8 cellular contexts compared by ENCODE assay signal in the genomic region with DNA sequence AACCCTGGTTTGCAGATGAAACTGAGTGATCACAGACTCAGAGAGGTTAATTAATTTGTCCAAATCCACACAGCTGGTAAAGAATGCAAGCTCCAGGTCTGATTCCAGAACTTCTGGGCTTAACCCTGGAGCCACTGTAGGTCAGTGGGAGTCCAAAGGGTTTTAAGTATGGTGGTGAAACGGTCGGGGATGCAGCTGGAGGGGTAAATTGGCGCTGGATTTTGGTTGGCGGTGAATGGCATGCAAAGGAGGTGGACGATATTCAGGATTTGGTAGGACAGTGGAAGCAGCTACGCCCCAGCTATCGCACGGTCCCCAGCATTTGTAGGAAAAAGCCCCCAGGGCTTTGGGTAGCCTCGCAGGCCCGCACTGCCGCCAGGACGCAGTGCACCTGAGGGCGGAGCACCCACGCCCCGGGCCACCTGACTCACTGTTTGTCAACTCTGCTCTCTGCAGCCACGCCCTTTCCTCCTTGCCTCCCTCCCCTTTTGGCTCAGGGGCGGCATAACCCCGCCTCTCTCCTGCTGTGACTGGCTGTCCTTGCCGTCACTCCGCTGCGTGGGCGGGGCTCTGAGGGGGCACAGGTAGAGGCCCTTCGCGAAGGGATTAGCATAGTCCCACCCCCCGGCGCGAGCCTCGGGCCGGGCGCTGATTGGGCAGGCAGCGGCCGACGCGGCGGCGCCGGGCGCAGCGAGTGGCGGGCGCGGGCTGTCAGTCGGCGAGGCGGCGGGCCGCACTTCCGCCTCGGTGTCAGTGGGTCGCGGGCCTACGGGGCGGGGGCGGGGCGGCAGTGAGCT. TPM values are rescaled to one million over a fixed set of nuclear protein-coding genes. Genes with fewer than 3 reads are reported as not detected.
DNase-seq lines count a peak whose midpoint lies in the region; ATAC-seq and TF ChIP-seq lines count a peak whose summit lies in the region.

A gene (plus strand): TSS at position 750 of the 797 bp plus-strand sequence. CDS start 17,664 bp downstream, outside the sequence.

- TF ChIP-seq CTCF in HFFc6 (IDR thresholded peaks at IDR 0.05) (no peak), NB4 (IDR thresholded peaks at IDR 0.05; ENCODE audit: low read depth, low read length) (no peak), gastroesophageal sphincter (IDR thresholded peaks at IDR 0.05) (no peak), suprapubic skin (IDR thresholded peaks at IDR 0.05) (no peak)

- 11% methylated on average over 6 of the region's 55 CpGs; no CpG with 5 or more reads in 1 of the 2 donors for WGBS in gastroesophageal sphincter (ENCODE audit: low coverage in 1 of 2), 2 donors
- WGBS in suprapubic skin, result 1% methylated on average over 8 of the region's 55 CpGs

- H3K4me1 Mint-ChIP-seq in HFFc6 (ENCODE audit: low read depth), result peaks cover 12% of the 10 kb centered on the region
- H3K4me1 Mint-ChIP-seq in activated naive CD4-positive, alpha-beta T cell treated with anti-CD3 and anti-CD28 coated beads, Interleukin-2, amount 10 ng/mL, durations not matched to agents 7 days and 5 days, result peaks cover 35% of the 10 kb centered on the region

- TF ChIP-seq EP300 in gastroesophageal sphincter (IDR thresholded peaks at IDR 0.05) (no peak), suprapubic skin (IDR thresholded peaks at IDR 0.05) (no peak)

- H3K36me3 ChIP-seq in SK-N-MC (ENCODE audit: insufficient read depth, low read length), result no peaks in the 10 kb centered on the region
- peaks cover 0 to 6% of the 10 kb centered on the region in 2 donors for H3K36me3 ChIP-seq in gastroesophageal sphincter
- H3K36me3 ChIP-seq in suprapubic skin, result peaks cover 4% of the 10 kb centered on the region

- DNase-seq in GM03348 (ENCODE audit: low spot score) (peak; percentile 100), HFFc6 (peak; percentile 97), NB4 (ENCODE audit: low read depth) (peak; percentile 98), SK-N-MC (ENCODE audit: low read depth, low spot score) (peak; percentile 73), nucleus accumbens (lab: John Stamatoyannopoulos, UW) (peak; percentile 87 to 100 (median 98)), suprapubic skin (ENCODE audit: low spot score in 2 of 2) (peak; percentile 100)
- DNase-seq in activated naive CD4-positive, alpha-beta T cell treated with anti-CD3 and anti-CD28 coated beads, Interleukin-2, amount 10 ng/mL, durations not matched to agents 7 days and 5 days, result peak; percentile 100

- H3K27me3 ChIP-seq in gastroesophageal sphincter (peaks cover 17% of the 10 kb centered on the region), suprapubic skin (peaks cover 5% of the 10 kb centered on the region)

- peak; percentile 99 for ATAC-seq in gastroesophageal sphincter

- TF ChIP-seq POLR2A in NB4 (IDR thresholded peaks at IDR 0.05; ENCODE audit: extremely low read depth, insufficient read length) (no peak), gastroesophageal sphincter (IDR thresholded peaks at IDR 0.05) (peak in 1 of 2 donors; percentile 31), suprapubic skin (IDR thresholded peaks at IDR 0.05) (peak in 1 of 2 donors; percentile 22)

- CTCF ChIA-PET in activated naive CD4-positive, alpha-beta T cell treated with anti-CD3 and anti-CD28 coated beads, Interleukin-2, amount 10 ng/mL, durations not matched to agents 7 days and 5 days (lab: Charles Lee), result no interaction called here

- H3K4me3 ChIP-seq in NB4 (ENCODE audit: low read depth, low read length) (peak within 1 kb of the TSS; percentile 74), SK-N-MC (peak within 1 kb of the TSS; percentile 83), gastroesophageal sphincter (peak within 1 kb of the TSS; percentile 93 to 96), suprapubic skin (peak within 1 kb of the TSS; percentile 67)

- H3K4me3 Mint-ChIP-seq in HFFc6, result peak within 1 kb of the TSS; percentile 90
- peak within 1 kb of the TSS; percentile 80 for H3K4me3 Mint-ChIP-seq in activated naive CD4-positive, alpha-beta T cell treated with anti-CD3 and anti-CD28 coated beads, Interleukin-2, amount 10 ng/mL, durations not matched to agents 7 days and 5 days

- H3K36me3 Mint-ChIP-seq in HFFc6 (ENCODE audit: low read depth), result peaks cover 5% of the 10 kb centered on the region; the same call in 1 of the 2 replicates
- peaks cover 6% of the 10 kb centered on the region for H3K36me3 Mint-ChIP-seq in activated naive CD4-positive, alpha-beta T cell treated with anti-CD3 and anti-CD28 coated beads, Interleukin-2, amount 10 ng/mL, durations not matched to agents 7 days and 5 days

- H3K27ac ChIP-seq in SK-N-MC, result no peak within 1 kb of the TSS
- peak within 1 kb of the TSS; percentile 52 to 87 (median 86) for H3K27ac ChIP-seq in gastroesophageal sphincter
- peak within 1 kb of the TSS; percentile 97 for H3K27ac ChIP-seq in suprapubic skin

- H3K9ac ChIP-seq in SK-N-MC (ENCODE audit: insufficient read length), result peak within 1 kb of the TSS; percentile 60

- H3K4me1 ChIP-seq in gastroesophageal sphincter, result peaks cover 0 to 42% (median 16%) of the 10 kb centered on the region in 3 donors
- peaks cover 76% of the 10 kb centered on the region for H3K4me1 ChIP-seq in suprapubic skin

- H3K9me3 Mint-ChIP-seq in HFFc6, result peaks cover 4% of the 10 kb centered on the region; the same call in 1 of the 2 replicates
- H3K9me3 Mint-ChIP-seq in activated naive CD4-positive, alpha-beta T cell treated with anti-CD3 and anti-CD28 coated beads, Interleukin-2, amount 10 ng/mL, durations not matched to agents 7 days and 5 days, result no peaks in the 10 kb centered on the region

- H3K9me3 ChIP-seq in SK-N-MC (ENCODE audit: low read depth, low read length) (no peaks in the 10 kb centered on the region), gastroesophageal sphincter (no peaks in the 10 kb centered on the region), suprapubic skin (no peaks in the 10 kb centered on the region)

- H3K27ac Mint-ChIP-seq in HFFc6, result peak within 1 kb of the TSS; percentile 78
- peak within 1 kb of the TSS; percentile 88 for H3K27ac Mint-ChIP-seq in activated naive CD4-positive, alpha-beta T cell treated with anti-CD3 and anti-CD28 coated beads, Interleukin-2, amount 10 ng/mL, durations not matched to agents 7 days and 5 days

- peaks cover 4% of the 10 kb centered on the region for H3K27me3 Mint-ChIP-seq in HFFc6 (ENCODE audit: insufficient read depth)
- H3K27me3 Mint-ChIP-seq in activated naive CD4-positive, alpha-beta T cell treated with anti-CD3 and anti-CD28 coated beads, Interleukin-2, amount 10 ng/mL, durations not matched to agents 7 days and 5 days, result peaks cover 4% of the 10 kb centered on the region

RNA-seq across cellular contexts. Expression of the gene that starts here (rescaled TPM):
- 10 to 100 TPM; 32.2 to 37.6 (median 33.5) TPM for total RNA-seq in HFFc6 (2021; fragmentation: NEBNext Ultra II Directional; extraction: Animal tissue kit (Norgen Biotek cat#: 25700))
- total RNA-seq in gastroesophageal sphincter, result 10 to 100 TPM; 36.6 to 57.3 (median 46.7) TPM
- 100 to 1,000 TPM in 1 of 4 donors, 10 to 100 TPM in 3; 78.1 to 132 (median 84.0) TPM for total RNA-seq in suprapubic skin
